Comparison of ENCODE assay signal across 11 cellular contexts in the genomic region with DNA sequence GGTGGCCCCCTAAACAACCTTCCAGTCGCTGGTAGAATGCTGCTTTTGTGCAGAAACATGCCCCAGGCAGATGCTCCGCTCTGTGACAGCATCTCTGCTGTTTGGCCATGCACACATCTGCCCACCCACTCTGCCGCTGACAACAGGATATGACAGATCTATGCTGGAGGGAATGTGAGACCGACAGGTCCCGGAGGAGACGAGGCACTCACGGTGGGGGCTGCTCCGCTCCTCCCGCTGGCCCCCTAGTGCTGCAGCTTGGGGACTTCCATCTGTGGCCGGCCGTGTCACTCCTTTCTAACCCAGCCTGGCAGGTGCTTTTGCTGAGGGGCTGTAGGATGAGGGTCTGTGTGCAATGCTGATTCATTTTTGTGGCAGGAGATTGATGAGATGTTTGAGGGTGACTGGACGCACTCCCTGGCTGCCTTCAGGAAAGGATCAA. TPM values are rescaled to one million over a fixed set of nuclear protein-coding genes. Genes with fewer than 3 reads are reported as not detected.
DNase-seq lines count a peak whose midpoint lies in the region; ATAC-seq and TF ChIP-seq lines count a peak whose summit lies in the region.
"Had no signal": no experiment of that assay in that cellular context is flagged by ENCODE, and none has a peak within 500 bp of the region (broad histone marks: within the 10 kb centered on the region; RNA-seq: fewer than 3 reads in every experiment).

No MANE protein-coding gene starts in this region.

- H3K27me3 Mint-ChIP-seq in activated CD4-positive, alpha-beta memory T cell treated with anti-CD3 and anti-CD28 coated beads for 36 hours = no peaks in the 10 kb centered on the region

- no peak for TF ChIP-seq CTCF in HEK293 (tag by site-specific recombination; IDR thresholded peaks at IDR 0.05)

- no peaks in the 10 kb centered on the region for H3K36me3 ChIP-seq in HEK293 (ENCODE audit: control insufficient read depth in 2 of 2, insufficient read depth in 1 of 2, low read length in 2 of 2)
- H3K36me3 ChIP-seq: esophagus muscularis mucosa had no signal

- intact Hi-C loops in activated CD4-positive, alpha-beta memory T cell treated with anti-CD3 and anti-CD28 coated beads for 36 hours (cut with micrococcal nuclease) = no loop called here

- CTCF ChIA-PET in HEK293 (lab: Yijun Ruan, JAX) = interaction anchor here (1.0 kb wide), 1 partner anchor 75 kb away, joined by 4 read pairs; no protein-coding TSS in a partner anchor
- CTCF ChIA-PET in activated CD4-positive, alpha-beta memory T cell treated with anti-CD3 and anti-CD28 coated beads for 36 hours (lab: Charles Lee) = interaction anchor here (3.3 kb wide), 1 partner anchor 17 kb away, joined by 11 read pairs; no protein-coding TSS in a partner anchor

- H3K4me3 ChIP-seq in HEK293 (ENCODE audit: low read depth, low read length) = no peak overlapping the region
- H3K4me3 ChIP-seq: esophagus muscularis mucosa had no signal

- no peaks in the 10 kb centered on the region for H3K9me3 Mint-ChIP-seq in activated CD4-positive, alpha-beta memory T cell treated with anti-CD3 and anti-CD28 coated beads for 36 hours

- H3K27ac Mint-ChIP-seq in activated CD4-positive, alpha-beta memory T cell treated with anti-CD3 and anti-CD28 coated beads for 36 hours = peak overlapping the region; percentile 72

- DNase-seq in EH (ENCODE audit: low read depth) (peak; percentile 74), left kidney (ENCODE audit: low read depth, low spot score) (peak; percentile 74), HUDEP-2 (lab: John Stamatoyannopoulos, UW; ENCODE audit: unreplicated experiment in 76 of 76) (no peak), left lobe of liver (ENCODE audit: low spot score) (no peak), amygdala (lab: John Stamatoyannopoulos, UW) (no peak)
- DNase-seq in activated CD4-positive, alpha-beta memory T cell treated with anti-CD3 and anti-CD28 coated beads for 36 hours = peak; percentile 53
- DNase-seq: activated CD4-positive, alpha-beta T cell treated with anti-CD3 and anti-CD28 coated beads, Interleukin-2, amount 50 U/mL, for 1 hour; NCI-H2227 treated with DMSO at 0.1 percent for 48 hours had no signal

- H3K4me1 Mint-ChIP-seq in activated CD4-positive, alpha-beta memory T cell treated with anti-CD3 and anti-CD28 coated beads for 36 hours (ENCODE audit: low read depth) = peaks cover 55% of the 10 kb centered on the region

- H3K4me3 Mint-ChIP-seq in activated CD4-positive, alpha-beta memory T cell treated with anti-CD3 and anti-CD28 coated beads for 36 hours = no peak overlapping the region

- H3K27ac ChIP-seq in HEK293 (ENCODE audit: extremely low read depth, low read depth, low read length) = no peak overlapping the region
- H3K27ac ChIP-seq: esophagus muscularis mucosa had no signal

- peaks cover 5% of the 10 kb centered on the region; the same call in 1 of the 2 replicates for H3K4me1 ChIP-seq in HEK293 (ENCODE audit: control insufficient read depth, insufficient read depth, low read length)
- H3K4me1 ChIP-seq: esophagus muscularis mucosa had no signal

- no peaks in the 10 kb centered on the region for H3K9me3 ChIP-seq in HEK293 (ENCODE audit: control insufficient read depth, insufficient read depth, low read depth, low read length)
- H3K9me3 ChIP-seq: esophagus muscularis mucosa had no signal

- POLR2A ChIA-PET in HEK293 (lab: Yijun Ruan, JAX) = no interaction called here
- POLR2A ChIA-PET in activated CD4-positive, alpha-beta memory T cell treated with anti-CD3 and anti-CD28 coated beads for 36 hours (lab: Charles Lee) = no interaction called here

- H3K36me3 Mint-ChIP-seq in activated CD4-positive, alpha-beta memory T cell treated with anti-CD3 and anti-CD28 coated beads for 36 hours = no peaks in the 10 kb centered on the region

- ATAC-seq in left lobe of liver (no peak), GM18517 (IDR thresholded peaks at IDR 0.05; ENCODE audit: unreplicated experiment) (no peak)

TF ChIP-seq in HEK293, 187 proteins besides CTCF, POLR2A, EP300 and RAD21 (continues in another document):
- TF ChIP-seq, protein P1, sequence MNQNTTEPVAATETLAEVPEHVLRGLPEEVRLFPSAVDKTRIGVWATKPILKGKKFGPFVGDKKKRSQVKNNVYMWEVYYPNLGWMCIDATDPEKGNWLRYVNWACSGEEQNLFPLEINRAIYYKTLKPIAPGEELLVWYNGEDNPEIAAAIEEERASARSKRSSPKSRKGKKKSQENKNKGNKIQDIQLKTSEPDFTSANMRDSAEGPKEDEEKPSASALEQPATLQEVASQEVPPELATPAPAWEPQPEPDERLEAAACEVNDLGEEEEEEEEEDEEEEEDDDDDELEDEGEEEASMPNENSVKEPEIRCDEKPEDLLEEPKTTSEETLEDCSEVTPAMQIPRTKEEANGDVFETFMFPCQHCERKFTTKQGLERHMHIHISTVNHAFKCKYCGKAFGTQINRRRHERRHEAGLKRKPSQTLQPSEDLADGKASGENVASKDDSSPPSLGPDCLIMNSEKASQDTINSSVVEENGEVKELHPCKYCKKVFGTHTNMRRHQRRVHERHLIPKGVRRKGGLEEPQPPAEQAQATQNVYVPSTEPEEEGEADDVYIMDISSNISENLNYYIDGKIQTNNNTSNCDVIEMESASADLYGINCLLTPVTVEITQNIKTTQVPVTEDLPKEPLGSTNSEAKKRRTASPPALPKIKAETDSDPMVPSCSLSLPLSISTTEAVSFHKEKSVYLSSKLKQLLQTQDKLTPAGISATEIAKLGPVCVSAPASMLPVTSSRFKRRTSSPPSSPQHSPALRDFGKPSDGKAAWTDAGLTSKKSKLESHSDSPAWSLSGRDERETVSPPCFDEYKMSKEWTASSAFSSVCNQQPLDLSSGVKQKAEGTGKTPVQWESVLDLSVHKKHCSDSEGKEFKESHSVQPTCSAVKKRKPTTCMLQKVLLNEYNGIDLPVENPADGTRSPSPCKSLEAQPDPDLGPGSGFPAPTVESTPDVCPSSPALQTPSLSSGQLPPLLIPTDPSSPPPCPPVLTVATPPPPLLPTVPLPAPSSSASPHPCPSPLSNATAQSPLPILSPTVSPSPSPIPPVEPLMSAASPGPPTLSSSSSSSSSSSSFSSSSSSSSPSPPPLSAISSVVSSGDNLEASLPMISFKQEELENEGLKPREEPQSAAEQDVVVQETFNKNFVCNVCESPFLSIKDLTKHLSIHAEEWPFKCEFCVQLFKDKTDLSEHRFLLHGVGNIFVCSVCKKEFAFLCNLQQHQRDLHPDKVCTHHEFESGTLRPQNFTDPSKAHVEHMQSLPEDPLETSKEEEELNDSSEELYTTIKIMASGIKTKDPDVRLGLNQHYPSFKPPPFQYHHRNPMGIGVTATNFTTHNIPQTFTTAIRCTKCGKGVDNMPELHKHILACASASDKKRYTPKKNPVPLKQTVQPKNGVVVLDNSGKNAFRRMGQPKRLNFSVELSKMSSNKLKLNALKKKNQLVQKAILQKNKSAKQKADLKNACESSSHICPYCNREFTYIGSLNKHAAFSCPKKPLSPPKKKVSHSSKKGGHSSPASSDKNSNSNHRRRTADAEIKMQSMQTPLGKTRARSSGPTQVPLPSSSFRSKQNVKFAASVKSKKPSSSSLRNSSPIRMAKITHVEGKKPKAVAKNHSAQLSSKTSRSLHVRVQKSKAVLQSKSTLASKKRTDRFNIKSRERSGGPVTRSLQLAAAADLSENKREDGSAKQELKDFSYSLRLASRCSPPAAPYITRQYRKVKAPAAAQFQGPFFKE (tag by site-specific recombination; IDR thresholded peaks at IDR 0.05; ENCODE audit: borderline replicate concordance) = no peak
- TF ChIP-seq ZIC2 (tag by site-specific recombination; IDR thresholded peaks at IDR 0.05) (0 out of 2 replicates have a peak, but pooled peaks have one; percentile 11), FEZF1 (tag by site-specific recombination; IDR thresholded peaks at IDR 0.05) (no peak), ZNF530 (tag by site-specific recombination; IDR thresholded peaks at IDR 0.05; ENCODE audit: low read depth) (no peak), ZNF37A (tag by site-specific recombination; IDR thresholded peaks at IDR 0.05) (no peak), ZNF629 (tag by site-specific recombination; IDR thresholded peaks at IDR 0.05) (0 out of 2 replicates have a peak, but pooled peaks have one; percentile 9)
- TF ChIP-seq, protein P2, sequence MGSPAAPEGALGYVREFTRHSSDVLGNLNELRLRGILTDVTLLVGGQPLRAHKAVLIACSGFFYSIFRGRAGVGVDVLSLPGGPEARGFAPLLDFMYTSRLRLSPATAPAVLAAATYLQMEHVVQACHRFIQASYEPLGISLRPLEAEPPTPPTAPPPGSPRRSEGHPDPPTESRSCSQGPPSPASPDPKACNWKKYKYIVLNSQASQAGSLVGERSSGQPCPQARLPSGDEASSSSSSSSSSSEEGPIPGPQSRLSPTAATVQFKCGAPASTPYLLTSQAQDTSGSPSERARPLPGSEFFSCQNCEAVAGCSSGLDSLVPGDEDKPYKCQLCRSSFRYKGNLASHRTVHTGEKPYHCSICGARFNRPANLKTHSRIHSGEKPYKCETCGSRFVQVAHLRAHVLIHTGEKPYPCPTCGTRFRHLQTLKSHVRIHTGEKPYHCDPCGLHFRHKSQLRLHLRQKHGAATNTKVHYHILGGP (tag by site-specific recombination; IDR thresholded peaks at IDR 0.05) = no peak
- TF ChIP-seq, protein P3, sequence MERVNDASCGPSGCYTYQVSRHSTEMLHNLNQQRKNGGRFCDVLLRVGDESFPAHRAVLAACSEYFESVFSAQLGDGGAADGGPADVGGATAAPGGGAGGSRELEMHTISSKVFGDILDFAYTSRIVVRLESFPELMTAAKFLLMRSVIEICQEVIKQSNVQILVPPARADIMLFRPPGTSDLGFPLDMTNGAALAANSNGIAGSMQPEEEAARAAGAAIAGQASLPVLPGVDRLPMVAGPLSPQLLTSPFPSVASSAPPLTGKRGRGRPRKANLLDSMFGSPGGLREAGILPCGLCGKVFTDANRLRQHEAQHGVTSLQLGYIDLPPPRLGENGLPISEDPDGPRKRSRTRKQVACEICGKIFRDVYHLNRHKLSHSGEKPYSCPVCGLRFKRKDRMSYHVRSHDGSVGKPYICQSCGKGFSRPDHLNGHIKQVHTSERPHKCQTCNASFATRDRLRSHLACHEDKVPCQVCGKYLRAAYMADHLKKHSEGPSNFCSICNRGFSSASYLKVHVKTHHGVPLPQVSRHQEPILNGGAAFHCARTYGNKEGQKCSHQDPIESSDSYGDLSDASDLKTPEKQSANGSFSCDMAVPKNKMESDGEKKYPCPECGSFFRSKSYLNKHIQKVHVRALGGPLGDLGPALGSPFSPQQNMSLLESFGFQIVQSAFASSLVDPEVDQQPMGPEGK (tag by site-specific recombination; IDR thresholded peaks at IDR 0.05) = 0 out of 2 replicates have a peak, but pooled peaks have one; percentile 45

RNA-seq across cellular contexts. Expression of a gene that starts 49.1 kb away (rescaled TPM):
- not detected for total RNA-seq in activated CD4-positive, alpha-beta memory T cell treated with anti-CD3 and anti-CD28 coated beads for 36 hours
- not detected for total RNA-seq in left lobe of liver
- total RNA-seq: esophagus muscularis mucosa had no signal

Comparison
In these comparisons a context has a peak if more than half of its experiments do, and no peak if none do; other contexts are left out.
1. DNase-seq: peak in EH (single experiment), activated CD4-positive, alpha-beta memory T cell treated with anti-CD3 and anti-CD28 coated beads for 36 hours (single experiment) and left kidney (single experiment); none in HUDEP-2 (0 of 76), left lobe of liver (single experiment) and amygdala (0 of 56).